Comparison of ENCODE assay signal across 9 cellular contexts in the genomic region with DNA sequence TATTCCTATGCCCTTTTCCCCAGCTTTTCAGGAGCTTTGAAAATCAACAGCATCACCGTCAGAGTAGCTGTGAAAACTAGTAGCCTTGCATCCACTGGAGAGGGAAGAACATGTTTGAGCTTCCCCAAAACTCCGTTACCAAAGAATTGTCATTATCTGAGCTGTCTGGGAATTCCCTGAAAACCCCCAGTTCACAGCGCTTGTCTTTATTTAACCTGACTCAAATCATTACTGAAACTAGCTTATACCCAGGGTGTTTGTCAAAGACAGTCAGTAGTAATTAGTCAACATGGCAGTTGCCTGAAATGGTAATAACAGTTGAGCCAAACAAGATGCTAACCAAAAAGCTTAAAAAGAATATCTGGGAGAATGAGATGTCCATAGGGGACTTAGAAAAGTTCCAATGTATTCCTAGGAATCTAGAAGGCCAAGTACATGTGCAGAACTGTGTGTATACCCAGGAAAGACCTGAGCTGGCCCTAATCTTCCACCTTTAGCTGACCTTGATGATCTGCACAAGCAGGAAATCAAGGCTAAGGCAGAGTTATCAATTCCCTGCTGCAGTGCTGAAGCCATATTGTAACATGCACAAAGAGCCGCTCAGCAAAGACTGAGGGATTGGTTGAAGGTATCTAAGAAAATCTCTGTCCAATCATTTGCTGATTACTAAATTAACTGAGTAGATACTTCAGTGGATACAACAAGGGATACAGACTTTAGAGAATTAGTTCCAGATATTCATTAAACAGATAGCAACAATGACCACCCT.
DNase-seq lines count a peak whose midpoint lies in the region; ATAC-seq lines count a peak whose summit lies in the region.
"Had no signal": no experiment of that assay in that cellular context is flagged by ENCODE, and none has a peak within 500 bp of the region (broad histone marks: within the 10 kb centered on the region; RNA-seq: fewer than 3 reads in every experiment).

No MANE protein-coding gene starts in this region.

- H3K9ac ChIP-seq in mesenchymal stem cell (ENCODE audit: low read length), result no peak overlapping the region

- H3K4me1 Mint-ChIP-seq in activated naive CD8-positive, alpha-beta T cell treated with anti-CD3 and anti-CD28 coated beads, Interleukin-2, amount 50 U/mL, for 24 hours, result peaks cover 8% of the 10 kb centered on the region
- peaks cover 5% of the 10 kb centered on the region for H3K4me1 Mint-ChIP-seq in activated naive CD8-positive, alpha-beta T cell treated with anti-CD3 and anti-CD28 coated beads for 36 hours
- peaks cover 6% of the 10 kb centered on the region for H3K4me1 Mint-ChIP-seq in stimulated activated effector memory CD8-positive, alpha-beta T cell treated with anti-CD3 and anti-CD28 coated beads, Interleukin-12 subunit alpha, Interleukin-12 subunit beta, amount 100 ng/mL, for 72 hours

- no peak overlapping the region for H3K4me2 ChIP-seq in mesenchymal stem cell (ENCODE audit: low read length, poor library complexity, severe bottlenecking)

- H3K4me3 Mint-ChIP-seq in activated naive CD8-positive, alpha-beta T cell treated with anti-CD3 and anti-CD28 coated beads, Interleukin-2, amount 50 U/mL, for 24 hours, result no peak overlapping the region
- H3K4me3 Mint-ChIP-seq in activated naive CD8-positive, alpha-beta T cell treated with anti-CD3 and anti-CD28 coated beads for 36 hours, result no peak overlapping the region
- H3K4me3 Mint-ChIP-seq in stimulated activated effector memory CD8-positive, alpha-beta T cell treated with anti-CD3 and anti-CD28 coated beads, Interleukin-12 subunit alpha, Interleukin-12 subunit beta, amount 100 ng/mL, for 72 hours, result peak overlapping the region; percentile 44
- H3K4me3 Mint-ChIP-seq: neural crest cell had no signal

- no peak overlapping the region for H3K14ac ChIP-seq in mesenchymal stem cell (ENCODE audit: low read length in 2 of 2)

- H3K27ac ChIP-seq in mesenchymal stem cell (ENCODE audit: low read length, poor library complexity, severe bottlenecking), result no peak overlapping the region

- H3K79me1 ChIP-seq in mesenchymal stem cell (replicated peaks; ENCODE audit: low read length, poor library complexity, severe bottlenecking), result peaks cover 23% of the 10 kb centered on the region

- 100% methylated on average over 4 of the region's 4 CpGs for WGBS in mesenchymal stem cell

- H3K27me3 ChIP-seq in mesenchymal stem cell (ENCODE audit: control insufficient read depth in 1 of 2, insufficient read depth in 1 of 2, low read length in 2 of 2), result no peaks in the 10 kb centered on the region

- no peak overlapping the region for H3K18ac ChIP-seq in mesenchymal stem cell (ENCODE audit: low read depth in 1 of 2, low read length in 2 of 2)

- H2BK120ac ChIP-seq in mesenchymal stem cell (ENCODE audit: low read depth, low read length), result no peak overlapping the region

- no peak overlapping the region for H3K23ac ChIP-seq in mesenchymal stem cell (ENCODE audit: low read length in 2 of 2)

- H3K4ac ChIP-seq in mesenchymal stem cell (ENCODE audit: low read depth in 1 of 2, low read length in 2 of 2), result no peak overlapping the region

- H2BK15ac ChIP-seq in mesenchymal stem cell (ENCODE audit: low read depth, poor library complexity, severe bottlenecking), result no peak overlapping the region

- no peak overlapping the region for H3K4me3 ChIP-seq in mesenchymal stem cell (ENCODE audit: insufficient read depth in 1 of 2, low read depth in 1 of 2, low read length in 2 of 2)

- no peak overlapping the region for H2BK5ac ChIP-seq in mesenchymal stem cell (ENCODE audit: low read depth, low read length, poor library complexity, severe bottlenecking)

- H3K36me3 Mint-ChIP-seq in activated naive CD8-positive, alpha-beta T cell treated with anti-CD3 and anti-CD28 coated beads, Interleukin-2, amount 50 U/mL, for 24 hours (ENCODE audit: low read depth), result no peaks in the 10 kb centered on the region
- no peaks in the 10 kb centered on the region for H3K36me3 Mint-ChIP-seq in activated naive CD8-positive, alpha-beta T cell treated with anti-CD3 and anti-CD28 coated beads for 36 hours
- no peaks in the 10 kb centered on the region for H3K36me3 Mint-ChIP-seq in stimulated activated effector memory CD8-positive, alpha-beta T cell treated with anti-CD3 and anti-CD28 coated beads, Interleukin-12 subunit alpha, Interleukin-12 subunit beta, amount 100 ng/mL, for 72 hours

- no peak overlapping the region for H2BK12ac ChIP-seq in mesenchymal stem cell (ENCODE audit: low read length in 2 of 2)

- H2AK5ac ChIP-seq in mesenchymal stem cell (ENCODE audit: low read length, severe bottlenecking), result no peak overlapping the region

- no peak overlapping the region for H4K91ac ChIP-seq in mesenchymal stem cell (ENCODE audit: low read length)

- H3K27me3 Mint-ChIP-seq in activated naive CD8-positive, alpha-beta T cell treated with anti-CD3 and anti-CD28 coated beads, Interleukin-2, amount 50 U/mL, for 24 hours, result peaks cover 8% of the 10 kb centered on the region
- H3K27me3 Mint-ChIP-seq in activated naive CD8-positive, alpha-beta T cell treated with anti-CD3 and anti-CD28 coated beads for 36 hours, result peaks cover 28% of the 10 kb centered on the region

- no peak for DNase-seq in activated naive CD8-positive, alpha-beta T cell treated with anti-CD3 and anti-CD28 coated beads, Interleukin-2, amount 50 U/mL, for 24 hours
- no peak for DNase-seq in activated naive CD8-positive, alpha-beta T cell treated with anti-CD3 and anti-CD28 coated beads for 36 hours
- peak; percentile 3 to 65 for DNase-seq in stimulated activated effector memory CD8-positive, alpha-beta T cell treated with anti-CD3 and anti-CD28 coated beads, Interleukin-12 subunit alpha, Interleukin-12 subunit beta, amount 100 ng/mL, for 72 hours (ENCODE audit: low spot score in 2 of 2)
- DNase-seq in mesenchymal stem cell, result no peak
- no peak for DNase-seq in DMS79 (lab: John Stamatoyannopoulos, UW)
- no peak for DNase-seq in activated CD8-positive, alpha-beta memory T cell treated with anti-CD3 and anti-CD28 coated beads for 24 hours

- no peaks in the 10 kb centered on the region for H3K4me1 ChIP-seq in mesenchymal stem cell (ENCODE audit: control insufficient read depth, insufficient read depth, low read depth, low read length)

- no peak overlapping the region for H4K8ac ChIP-seq in mesenchymal stem cell (ENCODE audit: low read length)

- H3K9me3 Mint-ChIP-seq in activated naive CD8-positive, alpha-beta T cell treated with anti-CD3 and anti-CD28 coated beads, Interleukin-2, amount 50 U/mL, for 24 hours, result peaks cover 8% of the 10 kb centered on the region
- peaks cover 3% of the 10 kb centered on the region for H3K9me3 Mint-ChIP-seq in activated naive CD8-positive, alpha-beta T cell treated with anti-CD3 and anti-CD28 coated beads for 36 hours
- H3K9me3 Mint-ChIP-seq in stimulated activated effector memory CD8-positive, alpha-beta T cell treated with anti-CD3 and anti-CD28 coated beads, Interleukin-12 subunit alpha, Interleukin-12 subunit beta, amount 100 ng/mL, for 72 hours, result no peaks in the 10 kb centered on the region

- peaks cover 3 to 19% of the 10 kb centered on the region in 2 experiments for H3K36me3 ChIP-seq in mesenchymal stem cell (ENCODE audit: control insufficient read depth in 1 of 2, insufficient read depth in 2 of 2, low read depth in 1 of 2, low read length in 2 of 2)

- no peak overlapping the region for H2AFZ ChIP-seq in mesenchymal stem cell (ENCODE audit: low read depth, low read length)

- H3K27ac Mint-ChIP-seq in activated naive CD8-positive, alpha-beta T cell treated with anti-CD3 and anti-CD28 coated beads, Interleukin-2, amount 50 U/mL, for 24 hours, result peak overlapping the region; percentile 53
- H3K27ac Mint-ChIP-seq in activated naive CD8-positive, alpha-beta T cell treated with anti-CD3 and anti-CD28 coated beads for 36 hours, result no peak overlapping the region
- peak overlapping the region; percentile 65 for H3K27ac Mint-ChIP-seq in stimulated activated effector memory CD8-positive, alpha-beta T cell treated with anti-CD3 and anti-CD28 coated beads, Interleukin-12 subunit alpha, Interleukin-12 subunit beta, amount 100 ng/mL, for 72 hours

- peak; percentile 70 for ATAC-seq in activated naive CD8-positive, alpha-beta T cell treated with anti-CD3 and anti-CD28 coated beads, Interleukin-2, amount 50 U/mL, for 24 hours
- ATAC-seq in GM21515 (IDR thresholded peaks at IDR 0.05; ENCODE audit: unreplicated experiment) (peak; percentile 79), HG03108 (IDR thresholded peaks at IDR 0.05; ENCODE audit: unreplicated experiment) (peak; percentile 84)
- peak; percentile 94 for ATAC-seq in stimulated activated effector memory CD8-positive, alpha-beta T cell treated with anti-CD3 and anti-CD28 coated beads, Interleukin-12 subunit alpha, Interleukin-12 subunit beta, amount 100 ng/mL, for 72 hours

- no peaks in the 10 kb centered on the region for H3K9me3 ChIP-seq in mesenchymal stem cell (ENCODE audit: control insufficient read depth, low read length)

Comparison
In these comparisons a context has a peak if more than half of its experiments do, and no peak if none do; other contexts are left out.
1. DNase-seq: peak in stimulated activated effector memory CD8-positive, alpha-beta T cell treated with anti-CD3 and anti-CD28 coated beads, Interleukin-12 subunit alpha, Interleukin-12 subunit beta, amount 100 ng/mL, for 72 hours (2 of 2); none in activated naive CD8-positive, alpha-beta T cell treated with anti-CD3 and anti-CD28 coated beads, Interleukin-2, amount 50 U/mL, for 24 hours (single experiment), activated naive CD8-positive, alpha-beta T cell treated with anti-CD3 and anti-CD28 coated beads for 36 hours (single experiment), mesenchymal stem cell (single experiment), DMS79 (single experiment) and activated CD8-positive, alpha-beta memory T cell treated with anti-CD3 and anti-CD28 coated beads for 24 hours (single experiment).
2. Peak in every context shown above with its lines, with median percentiles within 50 percentile points of each other: ATAC-seq.